9 cellular contexts compared by ENCODE assay signal in genomic region chr12:8780389-8780788, GRCh38. TPM values are rescaled to one million over a fixed set of nuclear protein-coding genes. Genes with fewer than 3 reads are reported as not detected.
DNase-seq lines count a peak whose midpoint lies in the region; ATAC-seq and TF ChIP-seq lines count a peak whose summit lies in the region.
"Had no signal": no experiment of that assay in that cellular context is flagged by ENCODE, and none has a peak within 500 bp of the region (broad histone marks: within the 10 kb centered on the region; RNA-seq: fewer than 3 reads in every experiment).

No MANE protein-coding gene starts in this region.

- H3K4me3 ChIP-seq in AG04449 (ENCODE audit: low read depth, low read length) (no peak overlapping the region), right atrium auricular region (no peak overlapping the region)

- H3K4me1 ChIP-seq in right atrium auricular region = peaks cover 0 to 11% of the 10 kb centered on the region in 2 donors

- no peak overlapping the region for H3K4me3 Mint-ChIP-seq in activated CD4-positive, alpha-beta memory T cell treated with anti-CD3 and anti-CD28 coated beads, Interleukin-2, amount 10 ng/mL, durations not matched to agents 7 days and 5 days

- H3K27ac ChIP-seq in right atrium auricular region = no peak overlapping the region

- no peaks in the 10 kb centered on the region for H3K36me3 Mint-ChIP-seq in activated CD4-positive, alpha-beta memory T cell treated with anti-CD3 and anti-CD28 coated beads, Interleukin-2, amount 10 ng/mL, durations not matched to agents 7 days and 5 days (ENCODE audit: low read depth)

- no peaks in the 10 kb centered on the region for H3K4me1 Mint-ChIP-seq in activated CD4-positive, alpha-beta memory T cell treated with anti-CD3 and anti-CD28 coated beads, Interleukin-2, amount 10 ng/mL, durations not matched to agents 7 days and 5 days

- no peaks in the 10 kb centered on the region for H3K9me3 Mint-ChIP-seq in activated CD4-positive, alpha-beta memory T cell treated with anti-CD3 and anti-CD28 coated beads, Interleukin-2, amount 10 ng/mL, durations not matched to agents 7 days and 5 days

- H3K9me3 ChIP-seq in right atrium auricular region = no peaks in the 10 kb centered on the region

- no peak overlapping the region for H3K27ac Mint-ChIP-seq in activated CD4-positive, alpha-beta memory T cell treated with anti-CD3 and anti-CD28 coated beads, Interleukin-2, amount 10 ng/mL, durations not matched to agents 7 days and 5 days

- peaks cover 8% of the 10 kb centered on the region for H3K36me3 ChIP-seq in right atrium auricular region

- DNase-seq in AG04449 (ENCODE audit: low read depth, low spot score) = peak; percentile 21
- peak; percentile 26 for DNase-seq in H4 (ENCODE audit: low spot score)
- DNase-seq in SW480 (ENCODE audit: low spot score) = peak; percentile 51
- DNase-seq in right atrium auricular region (ENCODE audit: low spot score) = no peak
- no peak for DNase-seq in activated CD4-positive, alpha-beta memory T cell treated with anti-CD3 and anti-CD28 coated beads, Interleukin-2, amount 10 ng/mL, durations not matched to agents 7 days and 5 days

- H3K27me3 ChIP-seq in right atrium auricular region = no peaks in the 10 kb centered on the region

- no peaks in the 10 kb centered on the region for H3K27me3 Mint-ChIP-seq in activated CD4-positive, alpha-beta memory T cell treated with anti-CD3 and anti-CD28 coated beads, Interleukin-2, amount 10 ng/mL, durations not matched to agents 7 days and 5 days

- CTCF ChIA-PET in AG04449 (lab: Yijun Ruan, JAX) = interaction anchor here (0.8 to 3.3 kb wide), 3 partner anchors 80 to 123 kb away, joined by 4 to 11 read pairs (median 8); no protein-coding TSS in a partner anchor
- CTCF ChIA-PET in activated CD4-positive, alpha-beta memory T cell treated with anti-CD3 and anti-CD28 coated beads, Interleukin-2, amount 10 ng/mL, durations not matched to agents 7 days and 5 days (lab: Charles Lee) = no interaction called here

- ATAC-seq in GM18498 (IDR thresholded peaks at IDR 0.05; ENCODE audit: unreplicated experiment) (no peak), GM21723 (IDR thresholded peaks at IDR 0.05; ENCODE audit: unreplicated experiment) (no peak), HG03139 (IDR thresholded peaks at IDR 0.05; ENCODE audit: unreplicated experiment) (no peak)

- POLR2A ChIA-PET in AG04449 (lab: Yijun Ruan, JAX) = no interaction called here
- POLR2A ChIA-PET in activated CD4-positive, alpha-beta memory T cell treated with anti-CD3 and anti-CD28 coated beads, Interleukin-2, amount 10 ng/mL, durations not matched to agents 7 days and 5 days (lab: Charles Lee) = no interaction called here

- TF ChIP-seq CTCF in AG04449 (IDR thresholded peaks at IDR 0.05; ENCODE audit: insufficient read depth, low read length, missing control alignments) = peak; percentile 26
- TF ChIP-seq CTCF in right atrium auricular region (IDR thresholded peaks at IDR 0.05) = peak; percentile 17 to 56

RNA-seq across cellular contexts. Expression of gene A2ML1, which starts 42.0 kb away (rescaled TPM):
- not detected in 2 replicates for total RNA-seq in H4 (2014; rRNA removed; shearing (Covaris generic))
- under 1 TPM in 1 of 2 donors, not detected in 1; 0.15 TPM for total RNA-seq in right atrium auricular region
- total RNA-seq in activated CD4-positive, alpha-beta memory T cell treated with anti-CD3 and anti-CD28 coated beads, Interleukin-2, amount 10 ng/mL, durations not matched to agents 7 days and 5 days = not detected
- total RNA-seq: subcutaneous adipose tissue had no signal

Comparison
In these comparisons a context has a peak if more than half of its experiments do, and no peak if none do; other contexts are left out.
1. DNase-seq: peak in AG04449 (single experiment), H4 (single experiment) and SW480 (single experiment); none in right atrium auricular region (single experiment) and activated CD4-positive, alpha-beta memory T cell treated with anti-CD3 and anti-CD28 coated beads, Interleukin-2, amount 10 ng/mL, durations not matched to agents 7 days and 5 days (single experiment).